Comparison of ENCODE assay signal across 8 cellular contexts in the genomic region with DNA sequence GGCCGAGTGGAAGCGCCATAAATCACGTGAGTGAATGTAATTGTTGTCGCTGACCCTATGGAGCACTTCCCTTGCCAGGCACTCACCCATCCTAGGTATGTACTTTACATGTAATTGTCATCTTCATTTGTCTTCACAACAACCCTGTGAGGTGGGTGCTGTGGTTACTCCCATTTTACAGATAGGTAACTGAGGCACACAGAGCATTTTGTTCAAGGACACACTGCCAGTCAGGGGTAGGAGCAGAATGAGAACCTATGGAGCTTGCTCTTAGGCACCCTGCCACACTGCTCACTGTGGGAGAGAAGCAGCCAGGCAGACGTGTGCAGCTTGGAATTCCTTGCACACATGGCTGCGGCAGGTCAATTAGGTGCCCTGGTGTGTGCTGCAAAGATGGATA. TPM values are rescaled to one million over a fixed set of nuclear protein-coding genes. Genes with fewer than 3 reads are reported as not detected.
DNase-seq lines count a peak whose midpoint lies in the region; ATAC-seq and TF ChIP-seq lines count a peak whose summit lies in the region.

No MANE protein-coding gene starts in this region.

- H3K4me3 Mint-ChIP-seq in activated T-helper 1 cell treated with anti-CD3 and anti-CD28 coated beads, Interleukin-12 subunit alpha, Interleukin-12 subunit beta, Interleukin-2, Interleukin-4 antibody, amounts not matched to agents 30 ng/mL and 10 ng/mL and 1 ng/mL, durations not matched to agents 14 hours and 24 hours and 36 hours: peak overlapping the region; percentile 94

- WGBS in SK-N-SH (ENCODE audit: low lambda C conversion rate): 8% methylated on average over 5 of the region's 6 CpGs
- 12 to 31% (median 15%) methylated on average over 6 of the region's 6 CpGs for WGBS in stomach, 5 donors

- DNase-seq in SK-N-SH (no peak), stomach (no peak), HPDE6-E6E7 (ENCODE audit: extremely low spot score) (no peak)
- no peak for DNase-seq in activated T-helper 1 cell treated with anti-CD3 and anti-CD28 coated beads, Interleukin-12 subunit alpha, Interleukin-12 subunit beta, Interleukin-2, Interleukin-4 antibody, amounts not matched to agents 30 ng/mL and 10 ng/mL and 1 ng/mL, durations not matched to agents 14 hours and 24 hours and 36 hours (ENCODE audit: low spot score)

- H3K27me3 ChIP-seq in SK-N-SH (ENCODE audit: insufficient read depth): no peaks in the 10 kb centered on the region
- H3K27me3 ChIP-seq in stomach: no peaks in the 10 kb centered on the region

- H3K4me2 ChIP-seq in SK-N-SH: peak overlapping the region; percentile 84

- peak overlapping the region; percentile 93 for H2AFZ ChIP-seq in SK-N-SH (ENCODE audit: low read depth)

- peaks cover 5% of the 10 kb centered on the region for H3K27me3 Mint-ChIP-seq in activated T-helper 1 cell treated with anti-CD3 and anti-CD28 coated beads, Interleukin-12 subunit alpha, Interleukin-12 subunit beta, Interleukin-2, Interleukin-4 antibody, amounts not matched to agents 30 ng/mL and 10 ng/mL and 1 ng/mL, durations not matched to agents 14 hours and 24 hours and 36 hours (ENCODE audit: insufficient read depth)

- no peak for TF ChIP-seq EP300 in SK-N-SH (IDR thresholded peaks at IDR 0.05; ENCODE audit: borderline replicate concordance in 1 of 2, low read depth in 1 of 2, low read length in 1 of 2)
- TF ChIP-seq EP300 in stomach (IDR thresholded peaks at IDR 0.05): no peak

- peak overlapping the region; percentile 88 for H3K27ac Mint-ChIP-seq in activated T-helper 1 cell treated with anti-CD3 and anti-CD28 coated beads, Interleukin-12 subunit alpha, Interleukin-12 subunit beta, Interleukin-2, Interleukin-4 antibody, amounts not matched to agents 30 ng/mL and 10 ng/mL and 1 ng/mL, durations not matched to agents 14 hours and 24 hours and 36 hours

- no peaks in the 10 kb centered on the region for H3K9me3 ChIP-seq in SK-N-SH
- H3K9me3 ChIP-seq in iPS-18c (ENCODE audit: control insufficient read depth, insufficient read depth, low read length): no peaks in the 10 kb centered on the region
- H3K9me3 ChIP-seq in stomach: no peaks in the 10 kb centered on the region

- TF ChIP-seq RAD21 in SK-N-SH (IDR thresholded peaks at IDR 0.05; ENCODE audit: low read length): no peak

- peak overlapping the region; percentile 69 for H3K9ac ChIP-seq in SK-N-SH

- peak overlapping the region in 1 of 2 experiments; percentile 76; a peak in 3 of 4 replicates for H3K27ac ChIP-seq in SK-N-SH (ENCODE audit: low read depth in 2 of 2, low read length in 1 of 2)
- H3K27ac ChIP-seq in stomach: peak overlapping the region in 4 of 5 donors; percentile 72 to 90 (median 82)

- no peaks in the 10 kb centered on the region for H3F3A ChIP-seq in SK-N-SH (replicated peaks; ENCODE audit: insufficient read depth)

- no peaks in the 10 kb centered on the region; the same call in 1 of the 2 replicates for H3K79me2 ChIP-seq in SK-N-SH (ENCODE audit: insufficient read depth)

- TF ChIP-seq CTCF in SK-N-SH (IDR thresholded peaks at IDR 0.05) (no peak), stomach (IDR thresholded peaks at IDR 0.05) (no peak)

- no peaks in the 10 kb centered on the region for H3K9me3 Mint-ChIP-seq in activated T-helper 1 cell treated with anti-CD3 and anti-CD28 coated beads, Interleukin-12 subunit alpha, Interleukin-12 subunit beta, Interleukin-2, Interleukin-4 antibody, amounts not matched to agents 30 ng/mL and 10 ng/mL and 1 ng/mL, durations not matched to agents 14 hours and 24 hours and 36 hours

- no peaks in the 10 kb centered on the region for H3K36me3 Mint-ChIP-seq in activated T-helper 1 cell treated with anti-CD3 and anti-CD28 coated beads, Interleukin-12 subunit alpha, Interleukin-12 subunit beta, Interleukin-2, Interleukin-4 antibody, amounts not matched to agents 30 ng/mL and 10 ng/mL and 1 ng/mL, durations not matched to agents 14 hours and 24 hours and 36 hours (ENCODE audit: low read depth)

- H4K20me1 ChIP-seq in SK-N-SH (ENCODE audit: insufficient read depth): no peaks in the 10 kb centered on the region

- no peak for TF ChIP-seq POLR2A in stomach (IDR thresholded peaks at IDR 0.05)

- H3K4me3 ChIP-seq in SK-N-SH (ENCODE audit: low read depth in 2 of 2, low read length in 1 of 2) (peak overlapping the region; percentile 58 to 71), iPS-18c (ENCODE audit: insufficient read depth, low read depth, low read length) (peak overlapping the region; percentile 89), stomach (peak overlapping the region; percentile 81 to 100 (median 91))

- intact Hi-C loops in activated T-helper 1 cell treated with anti-CD3 and anti-CD28 coated beads, Interleukin-12 subunit alpha, Interleukin-12 subunit beta, Interleukin-2, Interleukin-4 antibody, amounts not matched to agents 30 ng/mL and 10 ng/mL and 1 ng/mL, durations not matched to agents 14 hours and 24 hours and 36 hours (cut with micrococcal nuclease): loop anchor here (1.0 to 5.0 kb wide), 3 partner anchors 110 to 684 kb away; a partner anchor contains a TSS
- intact Hi-C loops in stomach (cut with DNase I; ENCODE audit: low total_unique reads): no loop called here

- CTCF ChIA-PET in SK-N-SH (lab: Yijun Ruan, JAX): no interaction called here

- peaks cover 39% of the 10 kb centered on the region for H3K4me1 Mint-ChIP-seq in activated T-helper 1 cell treated with anti-CD3 and anti-CD28 coated beads, Interleukin-12 subunit alpha, Interleukin-12 subunit beta, Interleukin-2, Interleukin-4 antibody, amounts not matched to agents 30 ng/mL and 10 ng/mL and 1 ng/mL, durations not matched to agents 14 hours and 24 hours and 36 hours (ENCODE audit: low read depth)

- H3K4me1 ChIP-seq in SK-N-SH (ENCODE audit: control insufficient read depth in 1 of 2, insufficient read depth in 2 of 2, low read depth in 1 of 2, low read length in 1 of 2) (peaks cover 0 to 7% of the 10 kb centered on the region in 2 experiments; a peak in 2 of 4 replicates), stomach (peaks cover 12 to 21% (median 16%) of the 10 kb centered on the region in 4 donors)

- ATAC-seq in SK-N-SH treated with all-trans-retinoic acid at 6 μM for 48 hours (no peak), GM18520 (IDR thresholded peaks at IDR 0.05; ENCODE audit: unreplicated experiment) (no peak), HG02938 (IDR thresholded peaks at IDR 0.05; ENCODE audit: unreplicated experiment) (no peak)

- POLR2A ChIA-PET in SK-N-SH (lab: Yijun Ruan, JAX): interaction anchor here (1.5 kb wide), 1 partner anchor 13 kb away, joined by 3 read pairs; no protein-coding TSS in a partner anchor

- H3K36me3 ChIP-seq in SK-N-SH (replicated peaks in 1 of 2; ENCODE audit: control insufficient read depth in 1 of 2, insufficient read depth in 2 of 2, low read length in 1 of 2) (no peaks in the 10 kb centered on the region), stomach (no peaks in the 10 kb centered on the region)

- no peaks in the 10 kb centered on the region for H3K9me2 ChIP-seq in SK-N-SH

TF ChIP-seq in SK-N-SH, 30 proteins besides CTCF, POLR2A, EP300 and RAD21 (continues in another document):
- no peak for TF ChIP-seq EZH2phosphoT487 (IDR thresholded peaks at IDR 0.05; ENCODE audit: borderline replicate concordance, low read depth)
- no peak for TF ChIP-seq FOXM1 (IDR thresholded peaks at IDR 0.05; ENCODE audit: low read depth)
- no peak for TF ChIP-seq TCF12 (IDR thresholded peaks at IDR 0.05)
- no peak for TF ChIP-seq SMC3 (IDR thresholded peaks at IDR 0.05; ENCODE audit: low read depth, low read length)
- TF ChIP-seq TAF1 (IDR thresholded peaks at IDR 0.05; ENCODE audit: borderline replicate concordance, low read depth, low read length): no peak
- no peak for TF ChIP-seq CHD2 (IDR thresholded peaks at IDR 0.05; ENCODE audit: low read length, partially characterized antibody)
- no peak for TF ChIP-seq RCOR1 (IDR thresholded peaks at IDR 0.05; ENCODE audit: low read length)
- no peak for TF ChIP-seq ELF1 (IDR thresholded peaks at IDR 0.05)

TF ChIP-seq in SK-N-SH treated with all-trans-retinoic acid at 6 μM for 48 hours, 23 proteins besides CTCF, POLR2A, EP300 and RAD21 (continues in another document):
- TF ChIP-seq, protein P1, sequence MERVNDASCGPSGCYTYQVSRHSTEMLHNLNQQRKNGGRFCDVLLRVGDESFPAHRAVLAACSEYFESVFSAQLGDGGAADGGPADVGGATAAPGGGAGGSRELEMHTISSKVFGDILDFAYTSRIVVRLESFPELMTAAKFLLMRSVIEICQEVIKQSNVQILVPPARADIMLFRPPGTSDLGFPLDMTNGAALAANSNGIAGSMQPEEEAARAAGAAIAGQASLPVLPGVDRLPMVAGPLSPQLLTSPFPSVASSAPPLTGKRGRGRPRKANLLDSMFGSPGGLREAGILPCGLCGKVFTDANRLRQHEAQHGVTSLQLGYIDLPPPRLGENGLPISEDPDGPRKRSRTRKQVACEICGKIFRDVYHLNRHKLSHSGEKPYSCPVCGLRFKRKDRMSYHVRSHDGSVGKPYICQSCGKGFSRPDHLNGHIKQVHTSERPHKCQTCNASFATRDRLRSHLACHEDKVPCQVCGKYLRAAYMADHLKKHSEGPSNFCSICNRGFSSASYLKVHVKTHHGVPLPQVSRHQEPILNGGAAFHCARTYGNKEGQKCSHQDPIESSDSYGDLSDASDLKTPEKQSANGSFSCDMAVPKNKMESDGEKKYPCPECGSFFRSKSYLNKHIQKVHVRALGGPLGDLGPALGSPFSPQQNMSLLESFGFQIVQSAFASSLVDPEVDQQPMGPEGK (CRISPR knock-in tag; IDR thresholded peaks at IDR 0.05; ENCODE audit: borderline replicate concordance): no peak
- TF ChIP-seq GLIS3 (CRISPR knock-in tag; IDR thresholded peaks at IDR 0.05) (no peak), ZNF565 (CRISPR knock-in tag; conservative IDR thresholded peaks at IDR 0.05; ENCODE audit: low read depth) (no peak), BACH2 (CRISPR knock-in tag; IDR thresholded peaks at IDR 0.05; ENCODE audit: borderline replicate concordance) (no peak), ISL1 (CRISPR knock-in tag; IDR thresholded peaks at IDR 0.05) (no peak)

RNA-seq across cellular contexts. Expression of a gene that starts 0.8 kb away (rescaled TPM):
- polyA plus RNA-seq in SK-N-SH (2012; rRNA removed) (0.41 and 0.46 TPM in 2 replicates), stomach (1 to 10 TPM in 2 of 3 donors, under 1 TPM in 1; 0.68 to 2.3 (median 1.7) TPM)
- polyA plus RNA-seq in SK-N-SH (2012; cell fraction: cytosol; rRNA removed): 0.63 and 0.86 TPM in 2 replicates
- polyA plus RNA-seq in SK-N-SH (2012; cell fraction: nucleus; rRNA removed): 0.90 and 0.91 TPM in 2 replicates
- 0.17 TPM in 1 of 2 replicates, not detected in the other for total RNA-seq in activated T-helper 1 cell treated with anti-CD3 and anti-CD28 coated beads, Interleukin-12 subunit alpha, Interleukin-12 subunit beta, Interleukin-2, Interleukin-4 antibody, amounts not matched to agents 30 ng/mL and 10 ng/mL and 1 ng/mL, durations not matched to agents 14 hours and 24 hours and 36 hours
- 10 to 100 TPM in 1 of 5 donors, 1 to 10 TPM in 3, under 1 TPM in 1; 0.29 to 10.5 (median 6.2) TPM for total RNA-seq in stomach

RNA-seq across cellular contexts. Expression of a gene that starts 49.4 kb away (rescaled TPM):
- 3.9 and 4.1 TPM in 2 replicates for polyA plus RNA-seq in SK-N-SH (2012; rRNA removed)
- polyA plus RNA-seq in SK-N-SH (2012; cell fraction: cytosol; rRNA removed): 2.2 and 2.3 TPM in 2 replicates
- polyA plus RNA-seq in SK-N-SH (2012; cell fraction: nucleus; rRNA removed): 25.0 and 44.6 TPM in 2 replicates
- not detected in 2 replicates for total RNA-seq in activated T-helper 1 cell treated with anti-CD3 and anti-CD28 coated beads, Interleukin-12 subunit alpha, Interleukin-12 subunit beta, Interleukin-2, Interleukin-4 antibody, amounts not matched to agents 30 ng/mL and 10 ng/mL and 1 ng/mL, durations not matched to agents 14 hours and 24 hours and 36 hours
- total RNA-seq in stomach: 1 to 10 TPM in 2 of 5 donors, not detected in 3; 1.0 to 2.2 TPM
- under 1 TPM in 2 of 3 donors, not detected in 1; 0.12 to 0.53 TPM for polyA plus RNA-seq in stomach
